Comparison of ENCODE assay signal across 27 cellular contexts in genomic region chr7:145474287-145474686, GRCh38.
"Had no signal": no experiment of that assay in that cellular context is flagged by ENCODE, and none has a peak within 500 bp of the region (broad histone marks: within the 10 kb centered on the region; RNA-seq: fewer than 3 reads in every experiment).

No MANE protein-coding gene starts in this region.

- H3K9me3 ChIP-seq: gastrocnemius medialis, lower lobe of right lung had no signal

- FAIRE-seq: colon, endometrium, islet of Langerhans, keratinocyte had no signal

- H3K4me1 ChIP-seq: esophagus squamous epithelium, gastrocnemius medialis, heart left ventricle, left lung, lower lobe of right lung had no signal

- ATAC-seq: effector memory CD8-positive, alpha-beta T cell; esophagus mucosa; gastrocnemius medialis; heart left ventricle; left cardiac atrium; left lung; left ventricle myocardium superior; lower lobe of right lung; mucosa of descending colon had no signal

- H3K27me3 ChIP-seq: esophagus squamous epithelium, gastrocnemius medialis, heart left ventricle, hepatocyte, left lung had no signal

- H3K4me2 ChIP-seq: hepatocyte had no signal

- DNase-seq: dermis blood vessel endothelial cell; effector CD8-positive, alpha-beta T cell; effector memory CD8-positive, alpha-beta T cell; endodermal cell; erythroblast; esophagus squamous epithelium; foreskin fibroblast; foreskin melanocyte; gastrocnemius medialis; glutamatergic neuron; heart left ventricle; hypothalamus; immature natural killer cell; left cardiac atrium; left lung; left ventricle myocardium superior; lower lobe of right lung; mucosa of descending colon; naive B cell had no signal

- H2AFZ ChIP-seq: hepatocyte had no signal

- H3K27ac ChIP-seq: coronary artery, epithelial cell of prostate, esophagus squamous epithelium, gastrocnemius medialis, heart left ventricle, hepatocyte, left lung, lower lobe of right lung had no signal

- H3K4me3 ChIP-seq: coronary artery, esophagus squamous epithelium, gastrocnemius medialis, heart left ventricle, hepatocyte, left lung, lower lobe of right lung, mucosa of descending colon had no signal

- H3K79me2 ChIP-seq: hepatocyte had no signal

- H3K36me3 ChIP-seq: esophagus squamous epithelium, gastrocnemius medialis, heart left ventricle, left lung, lower lobe of right lung had no signal
